Comparison of ENCODE assay signal across 8 cellular contexts in the genomic region with DNA sequence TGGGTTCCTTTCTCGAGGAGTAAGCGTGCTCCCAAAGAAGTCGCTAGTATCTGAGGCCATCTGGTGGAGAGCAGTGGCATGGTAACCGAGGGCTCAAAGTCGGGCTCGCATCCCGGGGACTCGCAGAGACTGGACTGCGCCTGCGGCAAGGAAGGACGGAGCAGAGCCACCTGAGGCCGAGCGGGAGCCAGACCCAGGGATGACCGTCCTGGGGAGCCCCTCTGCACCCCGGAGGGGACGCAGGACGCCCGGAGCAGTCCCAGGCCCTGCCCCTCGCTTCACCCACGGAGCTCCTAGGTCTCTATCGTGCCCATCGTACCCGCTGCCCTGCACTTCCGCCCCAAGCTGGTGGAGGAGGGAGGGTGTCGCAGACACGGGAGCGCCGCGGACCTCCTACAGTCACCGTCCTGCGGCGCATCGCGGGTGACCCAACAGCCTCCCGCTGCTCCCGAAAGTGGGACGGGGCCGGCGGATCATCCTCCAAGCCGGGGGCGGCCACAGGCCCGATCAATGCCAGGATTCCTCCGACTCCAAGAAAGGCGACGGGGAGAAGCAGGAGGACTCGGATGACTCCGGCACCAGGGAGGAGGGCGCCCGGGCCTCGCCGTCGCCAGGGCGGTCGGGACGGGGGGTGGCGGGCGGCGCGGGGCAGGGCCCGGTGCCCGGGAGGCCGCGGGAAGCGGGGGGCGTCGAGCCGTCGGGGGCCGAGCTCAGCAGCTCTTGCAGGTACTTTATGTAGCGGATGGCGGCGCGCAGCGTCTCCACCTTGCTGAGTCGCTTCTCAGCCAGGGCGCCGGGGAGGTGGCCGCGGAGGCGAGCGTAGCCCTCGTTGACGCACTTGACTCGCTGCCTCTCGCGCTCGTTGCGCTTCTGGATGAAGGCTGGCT. TPM values are rescaled to one million over a fixed set of nuclear protein-coding genes. Genes with fewer than 3 reads are reported as not detected.
A peak's percentile ranks its signal among the peaks of the same experiment; 100 is the strongest.
DNase-seq lines count a peak whose midpoint lies in the region; ATAC-seq and TF ChIP-seq lines count a peak whose summit lies in the region.

No MANE protein-coding gene starts in this region.

- 2% methylated on average over 21 of the region's 88 CpGs; no CpG with 5 or more reads in 1 of the 2 donors for WGBS in esophagus squamous epithelium, 2 donors

- peak in 1 of 4 donors; percentile 28 for TF ChIP-seq POLR2A in esophagus squamous epithelium (IDR thresholded peaks at IDR 0.05)

- TF ChIP-seq CTCF in esophagus squamous epithelium (IDR thresholded peaks at IDR 0.05): peak; percentile 58 to 85 (median 78)

- DNase-seq in D341Med (ENCODE audit: low spot score) (peak; percentile 93), esophagus squamous epithelium (lab: John Stamatoyannopoulos, UW) (peak; percentile 19), myocyte (ENCODE audit: low read depth) (peak; percentile 95)
- peak; percentile 71 for DNase-seq in Jurkat, Clone E6-1 (ENCODE audit: low read depth, low spot score)
- peak; percentile 88 to 90 for DNase-seq in activated T-cell treated with anti-CD3 and anti-CD28 coated beads, Interleukin-2, amount 50 U/mL, for 48 hours
- peak; percentile 37 for DNase-seq in stimulated activated CD8-positive, alpha-beta memory T cell treated with anti-CD3 and anti-CD28 coated beads, Interleukin-7, amount 100 ng/mL, for 24 hours (ENCODE audit: low read depth)

- peaks cover 0 to 60% (median 2%) of the 10 kb centered on the region in 4 donors for H3K27me3 ChIP-seq in esophagus squamous epithelium

- peak; percentile 85 for ATAC-seq in GM21576 (IDR thresholded peaks at IDR 0.05; ENCODE audit: unreplicated experiment)

- H3K9me3 ChIP-seq in esophagus squamous epithelium: no peaks in the 10 kb centered on the region

- H3K4me3 ChIP-seq in Jurkat, Clone E6-1 (ENCODE audit: low read length): peak overlapping the region; percentile 61
- peak overlapping the region; percentile 35 to 82 (median 56) for H3K4me3 ChIP-seq in esophagus squamous epithelium

- intact Hi-C loops in esophagus squamous epithelium (cut with DNase I): loop anchor here (5.0 kb wide), 1 partner anchor 142 kb away; no protein-coding TSS in a partner anchor

- peaks cover 6 to 17% (median 10%) of the 10 kb centered on the region in 3 donors for H3K4me1 ChIP-seq in esophagus squamous epithelium

- H3K27ac ChIP-seq in esophagus squamous epithelium: peak overlapping the region in 3 of 4 donors; percentile 31 to 79 (median 34)

- H3K36me3 ChIP-seq in esophagus squamous epithelium: no peaks in the 10 kb centered on the region

TF ChIP-seq in PFSK-1, 5 proteins besides CTCF, POLR2A, EP300 and RAD21:
- TF ChIP-seq, protein P1, sequence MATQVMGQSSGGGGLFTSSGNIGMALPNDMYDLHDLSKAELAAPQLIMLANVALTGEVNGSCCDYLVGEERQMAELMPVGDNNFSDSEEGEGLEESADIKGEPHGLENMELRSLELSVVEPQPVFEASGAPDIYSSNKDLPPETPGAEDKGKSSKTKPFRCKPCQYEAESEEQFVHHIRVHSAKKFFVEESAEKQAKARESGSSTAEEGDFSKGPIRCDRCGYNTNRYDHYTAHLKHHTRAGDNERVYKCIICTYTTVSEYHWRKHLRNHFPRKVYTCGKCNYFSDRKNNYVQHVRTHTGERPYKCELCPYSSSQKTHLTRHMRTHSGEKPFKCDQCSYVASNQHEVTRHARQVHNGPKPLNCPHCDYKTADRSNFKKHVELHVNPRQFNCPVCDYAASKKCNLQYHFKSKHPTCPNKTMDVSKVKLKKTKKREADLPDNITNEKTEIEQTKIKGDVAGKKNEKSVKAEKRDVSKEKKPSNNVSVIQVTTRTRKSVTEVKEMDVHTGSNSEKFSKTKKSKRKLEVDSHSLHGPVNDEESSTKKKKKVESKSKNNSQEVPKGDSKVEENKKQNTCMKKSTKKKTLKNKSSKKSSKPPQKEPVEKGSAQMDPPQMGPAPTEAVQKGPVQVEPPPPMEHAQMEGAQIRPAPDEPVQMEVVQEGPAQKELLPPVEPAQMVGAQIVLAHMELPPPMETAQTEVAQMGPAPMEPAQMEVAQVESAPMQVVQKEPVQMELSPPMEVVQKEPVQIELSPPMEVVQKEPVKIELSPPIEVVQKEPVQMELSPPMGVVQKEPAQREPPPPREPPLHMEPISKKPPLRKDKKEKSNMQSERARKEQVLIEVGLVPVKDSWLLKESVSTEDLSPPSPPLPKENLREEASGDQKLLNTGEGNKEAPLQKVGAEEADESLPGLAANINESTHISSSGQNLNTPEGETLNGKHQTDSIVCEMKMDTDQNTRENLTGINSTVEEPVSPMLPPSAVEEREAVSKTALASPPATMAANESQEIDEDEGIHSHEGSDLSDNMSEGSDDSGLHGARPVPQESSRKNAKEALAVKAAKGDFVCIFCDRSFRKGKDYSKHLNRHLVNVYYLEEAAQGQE (IDR thresholded peaks at IDR 0.05; ENCODE audit: insufficient read depth in 1 of 2, low read depth in 2 of 2, low read length in 2 of 2): no peak
- peak; percentile 33 for TF ChIP-seq FOXP2 (optimal IDR thresholded peaks at IDR 0.05; ENCODE audit: borderline replicate concordance, extremely low read depth, extremely low read length, insufficient read depth)
TF ChIP-seq in PFSK-1: peak in this region for 1.

RNA-seq across cellular contexts. Expression of a gene that starts 2.3 kb away (rescaled TPM):
- polyA plus RNA-seq in Jurkat, Clone E6-1 (2012; ENCODE audit: insufficient read depth, insufficient read length): not detected
- not detected for polyA plus RNA-seq in PFSK-1 (2012; ENCODE audit: insufficient read length, low read depth)
- total RNA-seq in esophagus squamous epithelium (not detected), myocyte (57.2 and 58.9 TPM in 2 replicates)
- 32.0 TPM for polyA plus RNA-seq in myocyte (2012)

RNA-seq across cellular contexts. Expression of a gene that starts 12.5 kb away (rescaled TPM):
- polyA plus RNA-seq in Jurkat, Clone E6-1 (2012; ENCODE audit: insufficient read depth, insufficient read length): 0.61 TPM
- 0.14 TPM for polyA plus RNA-seq in PFSK-1 (2012; ENCODE audit: insufficient read length, low read depth)
- total RNA-seq in esophagus squamous epithelium: not detected
- not detected in 2 replicates for total RNA-seq in myocyte
- polyA plus RNA-seq in myocyte (2012): 0.25 TPM

RNA-seq across cellular contexts. Expression of a gene that starts 39.8 kb away (rescaled TPM):
- polyA plus RNA-seq in Jurkat, Clone E6-1 (2012; ENCODE audit: insufficient read depth, insufficient read length): 42.6 TPM
- 135 TPM for polyA plus RNA-seq in PFSK-1 (2012; ENCODE audit: insufficient read length, low read depth)
- total RNA-seq in esophagus squamous epithelium (10 to 100 TPM; 17.7 to 62.3 (median 30.3) TPM), myocyte (86.5 and 88.2 TPM in 2 replicates)
- polyA plus RNA-seq in myocyte (2012): 109 TPM

Comparison
In these comparisons a context has a peak if more than half of its experiments do, and no peak if none do; other contexts are left out.
1. Peak in every context shown above with its lines: DNase-seq, ATAC-seq, H3K4me3 ChIP-seq and H3K27ac ChIP-seq.
2. DNase-seq: peak in every context shown above with its lines; median percentile 95 in myocyte; 93 in D341Med; 89 in activated T-cell treated with anti-CD3 and anti-CD28 coated beads, Interleukin-2, amount 50 U/mL, for 48 hours; 71 in Jurkat, Clone E6-1; 37 in stimulated activated CD8-positive, alpha-beta memory T cell treated with anti-CD3 and anti-CD28 coated beads, Interleukin-7, amount 100 ng/mL, for 24 hours; 19 in esophagus squamous epithelium.
3. RNA of a gene that starts 2.3 kb away (total RNA-seq): 57.2 to 58.9 TPM in myocyte; not detected in esophagus squamous epithelium; every median in the first group is over 10 times any median in the second.